8 cellular contexts compared by ENCODE assay signal in the genomic region with DNA sequence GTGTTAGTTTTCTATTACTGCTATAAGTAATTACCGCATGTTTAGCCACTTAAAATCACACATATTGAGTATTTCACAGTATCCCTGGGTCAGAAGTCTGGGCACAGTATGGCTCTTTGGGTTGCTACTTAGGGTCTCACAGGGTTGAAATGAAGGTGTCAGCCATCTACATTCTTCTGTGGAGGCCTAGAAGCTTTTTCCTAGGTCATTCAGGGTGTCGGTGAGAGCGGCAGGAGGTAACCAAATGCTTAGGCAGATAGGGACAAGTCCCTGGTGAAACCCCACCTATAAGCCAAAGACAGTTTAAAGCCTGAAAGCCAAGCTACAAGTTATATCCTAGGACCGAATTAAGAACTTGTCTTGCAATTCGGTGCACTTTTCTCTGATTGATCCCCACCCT.
"Had no signal": no experiment of that assay in that cellular context is flagged by ENCODE, and none has a peak within 500 bp of the region (broad histone marks: within the 10 kb centered on the region; RNA-seq: fewer than 3 reads in every experiment).

No MANE protein-coding gene starts in this region.

- H3K27me3 Mint-ChIP-seq: IgD-negative memory B cell had no signal

- H2AFZ ChIP-seq: GM23338 had no signal

- H3K9me3 Mint-ChIP-seq: GM23338 had no signal

- H3K4me1 ChIP-seq: HAP-1 had no signal

- DNase-seq: H7, HFFc6, KBM-7 had no signal

- H3K4me3 Mint-ChIP-seq: GM23338, HFFc6, IgD-negative memory B cell had no signal

- H3K4me1 Mint-ChIP-seq: GM23338, IgD-negative memory B cell had no signal

- H3K27ac ChIP-seq: HL-60 had no signal

- H3K36me3 ChIP-seq: HAP-1 had no signal

- FAIRE-seq: HepG2 had no signal

- H3K27ac Mint-ChIP-seq: GM23338, HFFc6, IgD-negative memory B cell had no signal

- H3K4me3 ChIP-seq: GM23338, HAP-1 had no signal

- H3K9me3 ChIP-seq: HAP-1 had no signal

- H3K36me3 Mint-ChIP-seq: IgD-negative memory B cell had no signal

- H3K4me2 ChIP-seq: GM23338 had no signal
